14 cellular contexts compared by ENCODE assay signal in the genomic region with DNA sequence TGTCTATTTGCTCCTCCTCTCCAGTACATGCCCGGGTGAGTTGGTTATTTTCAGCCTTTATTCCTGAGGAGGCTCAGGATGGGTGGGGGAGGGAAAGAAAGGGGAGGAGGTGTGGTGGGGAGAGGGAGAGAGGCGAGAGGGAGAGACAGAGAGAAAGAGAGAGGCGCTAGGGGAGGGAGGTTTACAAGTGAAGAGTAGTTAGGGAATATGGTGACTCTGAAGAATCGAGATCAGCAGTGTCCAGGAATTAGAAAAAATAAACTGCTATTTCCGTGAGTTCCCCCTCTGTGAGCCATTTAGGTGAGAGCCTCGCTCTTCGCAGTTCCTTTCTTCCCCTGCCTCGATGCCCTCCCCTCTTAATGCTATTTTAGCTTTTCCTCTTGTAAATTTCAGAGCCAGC.
DNase-seq lines count a peak whose midpoint lies in the region; ATAC-seq, FAIRE-seq and TF ChIP-seq lines count a peak whose summit lies in the region.
"Had no signal": no experiment of that assay in that cellular context is flagged by ENCODE, and none has a peak within 500 bp of the region (broad histone marks: within the 10 kb centered on the region; RNA-seq: fewer than 3 reads in every experiment).

No MANE protein-coding gene starts in this region.

- DNase-seq in DMS153 treated with DMSO at 0.1 percent for 48 hours (lab: John Stamatoyannopoulos, UW; ENCODE audit: unreplicated experiment) (peak; percentile 54), DMS153 (lab: John Stamatoyannopoulos, UW) (no peak), NCI-H1092 (lab: John Stamatoyannopoulos, UW) (no peak), MM.1S (no peak), natural killer cell (no peak)
- DNase-seq: activated CD4-positive, alpha-beta memory T cell treated with anti-CD3 and anti-CD28 coated beads for 36 hours; NCI-H1930; stimulated activated CD4-positive, alpha-beta T cell treated with anti-CD3 and anti-CD28 coated beads, Interleukin-1b, Interleukin-23, amount 100 ng/mL, for 48 hours had no signal

- no peaks in the 10 kb centered on the region for H3F3A ChIP-seq in MM.1S (ENCODE audit: insufficient read depth, low read length)

- TF ChIP-seq CTCF in WI38 (IDR thresholded peaks at IDR 0.05; ENCODE audit: low read depth, low read length), result no peak
- no peak for TF ChIP-seq CTCF in MM.1S (IDR thresholded peaks at IDR 0.05; ENCODE audit: low read length)
- TF ChIP-seq CTCF in natural killer cell (IDR thresholded peaks at IDR 0.05), result no peak

- H3K27ac ChIP-seq in stomach smooth muscle (ENCODE audit: low read length) (peak overlapping the region; percentile 73), MM.1S (ENCODE audit: low read length) (no peak overlapping the region)
- H3K27ac ChIP-seq: HL-60, SJSA1 had no signal

- H3K27me3 Mint-ChIP-seq in natural killer cell (ENCODE audit: low read depth in 2 of 2), result peaks cover 34 to 44% of the 10 kb centered on the region in 2 donors

- H3K9me3 Mint-ChIP-seq in natural killer cell, result no peaks in the 10 kb centered on the region
- H3K9me3 Mint-ChIP-seq: activated CD4-positive, alpha-beta memory T cell treated with anti-CD3 and anti-CD28 coated beads for 36 hours had no signal

- peaks cover 8 to 19% of the 10 kb centered on the region in 2 donors for H3K4me1 Mint-ChIP-seq in natural killer cell

- intact Hi-C loops in natural killer cell (cut with micrococcal nuclease), result loop anchor here (10.0 kb wide), 1 partner anchor 139 kb away; the partner anchor contains the start of gene MEIS1

- H4K20me1 ChIP-seq in MM.1S (ENCODE audit: insufficient read depth, low read length), result no peaks in the 10 kb centered on the region

- no peak overlapping the region for H3K27ac Mint-ChIP-seq in natural killer cell
- H3K27ac Mint-ChIP-seq: activated CD4-positive, alpha-beta memory T cell treated with anti-CD3 and anti-CD28 coated beads for 36 hours had no signal

- no peaks in the 10 kb centered on the region for H3K79me2 ChIP-seq in MM.1S (ENCODE audit: low read length)

- peaks cover 40% of the 10 kb centered on the region for H3K4me1 ChIP-seq in stomach smooth muscle (ENCODE audit: control insufficient read depth, insufficient read depth, low read length)
- H3K4me1 ChIP-seq in MM.1S (ENCODE audit: low read length), result no peaks in the 10 kb centered on the region

- H3K9ac ChIP-seq in stomach smooth muscle (ENCODE audit: low read length in 2 of 2), result peak overlapping the region; percentile 47 to 57
- H3K9ac ChIP-seq in MM.1S (ENCODE audit: low read length), result no peak overlapping the region

- H3K36me3 ChIP-seq in stomach smooth muscle (ENCODE audit: control insufficient read depth in 2 of 2, insufficient read depth in 2 of 2, low read length in 2 of 2), result peaks cover 14 to 17% of the 10 kb centered on the region in 2 donors
- H3K36me3 ChIP-seq in MM.1S (replicated peaks; ENCODE audit: insufficient read depth, low read length), result no peaks in the 10 kb centered on the region
- H3K36me3 ChIP-seq: SJSA1 had no signal

- H3K4me3 ChIP-seq in WI38 (ENCODE audit: low read depth, low read length) (peak overlapping the region; percentile 46), stomach smooth muscle (ENCODE audit: low read length in 2 of 2) (peak overlapping the region; percentile 38 to 62), MM.1S (ENCODE audit: low read length) (no peak overlapping the region)

- no peak overlapping the region for H3K4me3 Mint-ChIP-seq in natural killer cell
- H3K4me3 Mint-ChIP-seq: activated CD4-positive, alpha-beta memory T cell treated with anti-CD3 and anti-CD28 coated beads for 36 hours had no signal

- no peak for ATAC-seq in natural killer cell

- no peaks in the 10 kb centered on the region for H3K36me3 Mint-ChIP-seq in natural killer cell
- H3K36me3 Mint-ChIP-seq: activated CD4-positive, alpha-beta memory T cell treated with anti-CD3 and anti-CD28 coated beads for 36 hours had no signal

- peak; percentile 62 for FAIRE-seq in islet of Langerhans (lab: Jason Lieb, UNC)
- FAIRE-seq: A204.1 had no signal

- H3K4me2 ChIP-seq in MM.1S (ENCODE audit: low read depth, low read length), result no peak overlapping the region

- H3K27me3 ChIP-seq in stomach smooth muscle (ENCODE audit: control insufficient read depth in 1 of 2, insufficient read depth in 2 of 2, low read length in 2 of 2), result no peaks in the 10 kb centered on the region
- no peaks in the 10 kb centered on the region for H3K27me3 ChIP-seq in MM.1S (replicated peaks; ENCODE audit: insufficient read depth, low read length)
- H3K27me3 ChIP-seq: SJSA1 had no signal

- H3K9me3 ChIP-seq in stomach smooth muscle (ENCODE audit: control insufficient read depth in 2 of 2, low read length in 2 of 2) (no peaks in the 10 kb centered on the region), MM.1S (replicated peaks; ENCODE audit: insufficient read depth, low read length) (no peaks in the 10 kb centered on the region)
- H3K9me3 ChIP-seq: SJSA1 had no signal

- no peaks in the 10 kb centered on the region for H3K9me2 ChIP-seq in MM.1S (replicated peaks; ENCODE audit: insufficient read depth, low read length)

- no peak overlapping the region for H2AFZ ChIP-seq in MM.1S (ENCODE audit: low read length)
